Comparison of ENCODE assay signal across 1 cellular context in genomic region chr14:63367742-63368364, GRCh38.
TF ChIP-seq lines count a peak whose summit lies in the region.

No MANE protein-coding gene starts in this region.

TF ChIP-seq in GM23338, 12 proteins besides CTCF, POLR2A, EP300 and RAD21 (continued from another document):
- no peak for TF ChIP-seq ETS1 (IDR thresholded peaks at IDR 0.05)
- no peak for TF ChIP-seq CREB1 (CRISPR knock-in tag; IDR thresholded peaks at IDR 0.05; ENCODE audit: low read depth)
- no peak for TF ChIP-seq POLR2AphosphoS5 (IDR thresholded peaks at IDR 0.05; ENCODE audit: low read depth)
